Comparison of ENCODE assay signal across 20 cellular contexts in the genomic region with DNA sequence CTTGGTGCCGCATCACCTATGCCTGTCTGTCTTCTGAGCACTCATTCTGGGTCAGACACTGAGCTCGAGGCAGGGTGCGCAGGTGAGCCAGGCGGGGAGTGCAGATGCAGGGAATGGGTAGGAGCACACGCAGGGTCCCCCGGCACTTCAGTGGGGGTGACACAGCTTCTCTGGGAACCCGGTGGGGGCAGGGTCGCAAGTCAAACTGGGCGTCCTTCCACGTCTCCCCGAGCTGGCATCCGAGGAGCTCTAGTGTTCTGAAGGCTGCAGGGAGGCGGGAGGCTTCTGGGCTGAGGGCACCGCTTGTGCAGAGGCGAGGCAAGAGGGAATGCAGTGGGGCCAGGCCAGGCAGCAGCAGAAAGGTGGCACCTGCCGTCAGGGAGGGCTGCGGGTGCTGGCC.
A peak's percentile ranks its signal among the peaks of the same experiment; 100 is the strongest.
DNase-seq lines count a peak whose midpoint lies in the region; ATAC-seq and TF ChIP-seq lines count a peak whose summit lies in the region.
"Had no signal": no experiment of that assay in that cellular context is flagged by ENCODE, and none has a peak within 500 bp of the region (broad histone marks: within the 10 kb centered on the region; RNA-seq: fewer than 3 reads in every experiment).

No MANE protein-coding gene starts in this region.

- H3K9me3 Mint-ChIP-seq in activated T-cell treated with anti-CD3 and anti-CD28 coated beads, Interleukin-2, amount 50 U/mL, for 72 hours: no peaks in the 10 kb centered on the region
- H3K9me3 Mint-ChIP-seq in activated naive CD8-positive, alpha-beta T cell treated with anti-CD3 and anti-CD28 coated beads for 36 hours: no peaks in the 10 kb centered on the region
- H3K9me3 Mint-ChIP-seq in naive thymus-derived CD4-positive, alpha-beta T cell: no peaks in the 10 kb centered on the region
- no peaks in the 10 kb centered on the region for H3K9me3 Mint-ChIP-seq in Calu3 (ENCODE audit: low read depth, unreplicated experiment)
- H3K9me3 Mint-ChIP-seq: neural crest cell, type B pancreatic cell had no signal

- no peaks in the 10 kb centered on the region for H3K27me3 Mint-ChIP-seq in activated T-cell treated with anti-CD3 and anti-CD28 coated beads, Interleukin-2, amount 50 U/mL, for 72 hours (ENCODE audit: low read depth)
- H3K27me3 Mint-ChIP-seq in activated naive CD8-positive, alpha-beta T cell treated with anti-CD3 and anti-CD28 coated beads for 36 hours: no peaks in the 10 kb centered on the region
- H3K27me3 Mint-ChIP-seq in naive thymus-derived CD4-positive, alpha-beta T cell: no peaks in the 10 kb centered on the region
- H3K27me3 Mint-ChIP-seq in Calu3 (ENCODE audit: unreplicated experiment): no peaks in the 10 kb centered on the region
- H3K27me3 Mint-ChIP-seq: B cell, type B pancreatic cell had no signal

- TF ChIP-seq EP300 in stomach (IDR thresholded peaks at IDR 0.05): no peak

- no peak for TF ChIP-seq CTCF in stomach (IDR thresholded peaks at IDR 0.05)
- TF ChIP-seq CTCF in Calu3 (IDR thresholded peaks at IDR 0.05; ENCODE audit: unreplicated experiment): no peak

- no peak for DNase-seq in activated T-cell treated with anti-CD3 and anti-CD28 coated beads, Interleukin-2, amount 50 U/mL, for 72 hours
- no peak for DNase-seq in activated T-cell treated with anti-CD3 and anti-CD28 coated beads, Interleukin-2, amount 50 U/mL, for 48 hours
- DNase-seq in activated naive CD8-positive, alpha-beta T cell treated with anti-CD3 and anti-CD28 coated beads for 36 hours: no peak
- no peak for DNase-seq in naive thymus-derived CD4-positive, alpha-beta T cell
- peak; percentile 71 for DNase-seq in stomach
- DNase-seq in Calu3: no peak
- DNase-seq in NCI-H146 (lab: John Stamatoyannopoulos, UW): no peak
- DNase-seq: activated CD4-positive, alpha-beta T cell treated with anti-CD3 and anti-CD28 coated beads for 4 hours; amygdala; colonic mucosa; DMS79 treated with DMSO at 0.1 percent for 48 hours; H7; left ventricle myocardium inferior; NCI-H1048; NCI-H187; NCI-H526 had no signal

- peaks cover 8 to 91% (median 27%) of the 10 kb centered on the region in 3 experiments for H3K36me3 ChIP-seq in naive thymus-derived CD4-positive, alpha-beta T cell (ENCODE audit: control insufficient read depth in 2 of 3, insufficient read depth in 3 of 3, low read length in 3 of 3)
- peaks cover 60 to 95% (median 88%) of the 10 kb centered on the region in 4 donors for H3K36me3 ChIP-seq in stomach

- no peaks in the 10 kb centered on the region for H3K27me3 ChIP-seq in naive thymus-derived CD4-positive, alpha-beta T cell (ENCODE audit: control insufficient read depth in 2 of 2, insufficient read depth in 2 of 2, low read length in 2 of 2)
- no peaks in the 10 kb centered on the region for H3K27me3 ChIP-seq in stomach
- H3K27me3 ChIP-seq: colonic mucosa had no signal

- peaks cover 0 to 3% of the 10 kb centered on the region in 2 donors for H3K4me1 ChIP-seq in naive thymus-derived CD4-positive, alpha-beta T cell (ENCODE audit: control insufficient read depth in 2 of 2, insufficient read depth in 2 of 2, low read length in 2 of 2)
- peaks cover 39 to 90% (median 57%) of the 10 kb centered on the region in 4 donors for H3K4me1 ChIP-seq in stomach
- H3K4me1 ChIP-seq: colonic mucosa had no signal

- H3K4me3 Mint-ChIP-seq in activated T-cell treated with anti-CD3 and anti-CD28 coated beads, Interleukin-2, amount 50 U/mL, for 72 hours: no peak overlapping the region
- H3K4me3 Mint-ChIP-seq in activated naive CD8-positive, alpha-beta T cell treated with anti-CD3 and anti-CD28 coated beads for 36 hours: no peak overlapping the region
- H3K4me3 Mint-ChIP-seq in naive thymus-derived CD4-positive, alpha-beta T cell: no peak overlapping the region
- no peak overlapping the region for H3K4me3 Mint-ChIP-seq in Calu3 (ENCODE audit: low read depth, unreplicated experiment)
- H3K4me3 Mint-ChIP-seq: B cell, neural crest cell, type B pancreatic cell had no signal

- H3K9me3 ChIP-seq in naive thymus-derived CD4-positive, alpha-beta T cell (ENCODE audit: control insufficient read depth in 2 of 3, low read length in 3 of 3): no peaks in the 10 kb centered on the region
- H3K9me3 ChIP-seq in stomach: no peaks in the 10 kb centered on the region
- H3K9me3 ChIP-seq: colonic mucosa, left ventricle myocardium inferior had no signal

- POLR2A ChIA-PET in naive thymus-derived CD4-positive, alpha-beta T cell (lab: Charles Lee): interaction anchor here (1.0 to 12.9 kb wide), 3 partner anchors 16 to 36 kb away, joined by 3 to 127 read pairs (median 4); no protein-coding TSS in a partner anchor

- peak overlapping the region; percentile 29 for H3K27ac Mint-ChIP-seq in activated T-cell treated with anti-CD3 and anti-CD28 coated beads, Interleukin-2, amount 50 U/mL, for 72 hours
- peak overlapping the region; percentile 48 for H3K27ac Mint-ChIP-seq in activated naive CD8-positive, alpha-beta T cell treated with anti-CD3 and anti-CD28 coated beads for 36 hours
- peak overlapping the region in 7 of 9 donors; percentile 29 to 92 (median 83) for H3K27ac Mint-ChIP-seq in naive thymus-derived CD4-positive, alpha-beta T cell
- H3K27ac Mint-ChIP-seq in Calu3 (ENCODE audit: unreplicated experiment): no peak overlapping the region
- H3K27ac Mint-ChIP-seq: type B pancreatic cell had no signal

- TF ChIP-seq POLR2A in stomach (IDR thresholded peaks at IDR 0.05): no peak

- no peak overlapping the region for H3K4me3 ChIP-seq in naive thymus-derived CD4-positive, alpha-beta T cell (ENCODE audit: low read length)
- no peak overlapping the region for H3K4me3 ChIP-seq in stomach
- H3K4me3 ChIP-seq: colonic mucosa, left ventricle myocardium inferior had no signal

- no peak overlapping the region for H3K27ac ChIP-seq in naive thymus-derived CD4-positive, alpha-beta T cell (ENCODE audit: low read depth, low read length)
- H3K27ac ChIP-seq in stomach: peak overlapping the region; percentile 58 to 81 (median 72)
- H3K27ac ChIP-seq: colonic mucosa, left ventricle myocardium inferior had no signal

- H3K36me3 Mint-ChIP-seq in activated T-cell treated with anti-CD3 and anti-CD28 coated beads, Interleukin-2, amount 50 U/mL, for 72 hours (ENCODE audit: insufficient read depth in 2 of 2): peaks cover 4 to 12% of the 10 kb centered on the region in 2 donors
- peaks cover 23% of the 10 kb centered on the region for H3K36me3 Mint-ChIP-seq in activated naive CD8-positive, alpha-beta T cell treated with anti-CD3 and anti-CD28 coated beads for 36 hours
- peaks cover 15 to 52% (median 25%) of the 10 kb centered on the region in 5 donors for H3K36me3 Mint-ChIP-seq in naive thymus-derived CD4-positive, alpha-beta T cell
- H3K36me3 Mint-ChIP-seq in Calu3 (ENCODE audit: insufficient read depth, unreplicated experiment): peaks cover 6% of the 10 kb centered on the region

- 43 to 75% (median 69%) methylated on average over 17 of the region's 17 CpGs for WGBS in stomach, 5 donors

- no TSS peak for BruUV-seq in Calu3 (replicated peaks; lab: Mats Ljungman, UMichigan)

- CTCF ChIA-PET in naive thymus-derived CD4-positive, alpha-beta T cell (lab: Charles Lee): interaction anchor here (1.1 to 18.1 kb wide), 3 partner anchors 20 to 83 kb away, joined by 3 to 379 read pairs (median 156); no protein-coding TSS in a partner anchor
- CTCF ChIA-PET in Calu3 (lab: Charles Lee): no interaction called here

- intact Hi-C loops in naive thymus-derived CD4-positive, alpha-beta T cell (cut with micrococcal nuclease): loop anchor here in 1 of 2 donors (5.0 to 10.0 kb wide), 2 partner anchors 83 to 586 kb away; no protein-coding TSS in a partner anchor
- intact Hi-C loops in stomach (cut with DNase I; ENCODE audit: low total_unique reads) (loop anchor here (10.0 kb wide), 1 partner anchor 86 kb away; the partner anchor contains the start of gene DGKD), Calu3 (cut with micrococcal nuclease; ENCODE audit: unreplicated experiment) (loop anchor here (10.0 kb wide), 1 partner anchor 394 kb away; no protein-coding TSS in a partner anchor)

- peaks cover 7% of the 10 kb centered on the region for H3K4me1 Mint-ChIP-seq in activated T-cell treated with anti-CD3 and anti-CD28 coated beads, Interleukin-2, amount 50 U/mL, for 72 hours (ENCODE audit: low read depth)
- H3K4me1 Mint-ChIP-seq in activated naive CD8-positive, alpha-beta T cell treated with anti-CD3 and anti-CD28 coated beads for 36 hours: peaks cover 24% of the 10 kb centered on the region
- H3K4me1 Mint-ChIP-seq in naive thymus-derived CD4-positive, alpha-beta T cell: peaks cover 13 to 39% (median 36%) of the 10 kb centered on the region in 7 donors
- peaks cover 13% of the 10 kb centered on the region for H3K4me1 Mint-ChIP-seq in Calu3 (ENCODE audit: low read depth, unreplicated experiment)
- H3K4me1 Mint-ChIP-seq: neural crest cell had no signal

- no peak for ATAC-seq in activated T-cell treated with anti-CD3 and anti-CD28 coated beads, Interleukin-2, amount 50 U/mL, for 72 hours (replicated peaks in 1 of 2)
- no peak for ATAC-seq in naive thymus-derived CD4-positive, alpha-beta T cell
- ATAC-seq in HG03439 (IDR thresholded peaks at IDR 0.05; ENCODE audit: unreplicated experiment): no peak
